Comparison of ENCODE assay signal across 1 cellular context in the genomic region with DNA sequence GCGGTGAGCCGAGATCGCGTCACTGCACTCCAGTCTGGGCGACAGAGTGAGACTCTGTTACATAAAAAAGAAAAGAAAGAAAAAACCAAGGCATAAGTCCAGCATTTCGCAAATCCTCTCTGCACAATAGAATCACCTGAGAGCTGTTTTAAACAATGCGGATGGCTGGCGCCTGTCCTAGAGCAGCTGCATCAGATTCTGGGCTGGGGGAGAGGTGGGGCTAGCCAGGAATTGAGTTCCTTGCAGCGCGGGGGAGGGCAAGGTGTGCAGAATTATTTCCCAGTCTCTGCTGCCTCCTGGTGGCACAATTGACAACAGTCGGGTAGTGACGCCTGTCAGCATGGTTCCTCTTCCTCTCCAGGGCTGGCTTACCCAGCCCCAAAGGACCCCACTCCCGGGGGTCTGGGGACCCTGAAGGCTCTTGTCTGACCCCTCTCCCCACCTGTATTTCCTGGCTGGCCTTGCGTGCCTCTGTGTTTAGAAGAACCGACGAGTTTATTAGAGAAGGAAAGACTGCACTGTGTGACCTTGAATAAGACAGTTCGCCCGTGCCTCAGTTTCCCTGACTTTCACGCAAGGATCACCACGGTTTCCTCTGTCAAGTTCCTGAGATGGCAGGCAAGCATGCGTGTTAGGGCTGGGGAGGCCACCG.
TF ChIP-seq lines count a peak whose summit lies in the region.

No MANE protein-coding gene starts in this region.

TF ChIP-seq in HEK293, 187 proteins besides CTCF, POLR2A, EP300 and RAD21 (continued from another document and continues in another):
- TF ChIP-seq, protein P1, sequence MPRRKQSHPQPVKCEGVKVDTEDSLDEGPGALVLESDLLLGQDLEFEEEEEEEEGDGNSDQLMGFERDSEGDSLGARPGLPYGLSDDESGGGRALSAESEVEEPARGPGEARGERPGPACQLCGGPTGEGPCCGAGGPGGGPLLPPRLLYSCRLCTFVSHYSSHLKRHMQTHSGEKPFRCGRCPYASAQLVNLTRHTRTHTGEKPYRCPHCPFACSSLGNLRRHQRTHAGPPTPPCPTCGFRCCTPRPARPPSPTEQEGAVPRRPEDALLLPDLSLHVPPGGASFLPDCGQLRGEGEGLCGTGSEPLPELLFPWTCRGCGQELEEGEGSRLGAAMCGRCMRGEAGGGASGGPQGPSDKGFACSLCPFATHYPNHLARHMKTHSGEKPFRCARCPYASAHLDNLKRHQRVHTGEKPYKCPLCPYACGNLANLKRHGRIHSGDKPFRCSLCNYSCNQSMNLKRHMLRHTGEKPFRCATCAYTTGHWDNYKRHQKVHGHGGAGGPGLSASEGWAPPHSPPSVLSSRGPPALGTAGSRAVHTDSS (tag by site-specific recombination; IDR thresholded peaks at IDR 0.05), result peak; percentile 53; the same call in 1 of the 2 replicates
- no peak for TF ChIP-seq ZNF518A (tag by site-specific recombination; conservative IDR thresholded peaks at IDR 0.05; ENCODE audit: low read depth)
- TF ChIP-seq, protein P2, sequence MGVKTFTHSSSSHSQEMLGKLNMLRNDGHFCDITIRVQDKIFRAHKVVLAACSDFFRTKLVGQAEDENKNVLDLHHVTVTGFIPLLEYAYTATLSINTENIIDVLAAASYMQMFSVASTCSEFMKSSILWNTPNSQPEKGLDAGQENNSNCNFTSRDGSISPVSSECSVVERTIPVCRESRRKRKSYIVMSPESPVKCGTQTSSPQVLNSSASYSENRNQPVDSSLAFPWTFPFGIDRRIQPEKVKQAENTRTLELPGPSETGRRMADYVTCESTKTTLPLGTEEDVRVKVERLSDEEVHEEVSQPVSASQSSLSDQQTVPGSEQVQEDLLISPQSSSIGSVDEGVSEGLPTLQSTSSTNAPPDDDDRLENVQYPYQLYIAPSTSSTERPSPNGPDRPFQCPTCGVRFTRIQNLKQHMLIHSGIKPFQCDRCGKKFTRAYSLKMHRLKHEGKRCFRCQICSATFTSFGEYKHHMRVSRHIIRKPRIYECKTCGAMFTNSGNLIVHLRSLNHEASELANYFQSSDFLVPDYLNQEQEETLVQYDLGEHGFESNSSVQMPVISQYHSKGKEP (tag by site-specific recombination; IDR thresholded peaks at IDR 0.05), result peak; percentile 59; the same call in 1 of the 2 replicates
- no peak for TF ChIP-seq ZNF239 (tag by site-specific recombination; IDR thresholded peaks at IDR 0.05)
- TF ChIP-seq ZNF473 (tag by site-specific recombination; IDR thresholded peaks at IDR 0.05), result no peak
- no peak for TF ChIP-seq ZNF704 (tag by site-specific recombination; IDR thresholded peaks at IDR 0.05)
- TF ChIP-seq ZNF426 (tag by site-specific recombination; IDR thresholded peaks at IDR 0.05), result no peak
- no peak for TF ChIP-seq ZNF274 (IDR thresholded peaks at IDR 0.05; ENCODE audit: low read length)
- no peak for TF ChIP-seq ZNF274 (tag by site-specific recombination; IDR thresholded peaks at IDR 0.05; ENCODE audit: borderline replicate concordance)
- TF ChIP-seq ZFP41 (tag by site-specific recombination; IDR thresholded peaks at IDR 0.05; ENCODE audit: borderline replicate concordance), result no peak
- TF ChIP-seq ZNF2 (tag by site-specific recombination; IDR thresholded peaks at IDR 0.05), result 0 out of 2 replicates have a peak, but pooled peaks have one; percentile 19
- 0 out of 2 replicates have a peak, but pooled peaks have one; percentile 15 for TF ChIP-seq ZNF629 (tag by site-specific recombination; IDR thresholded peaks at IDR 0.05)
- no peak for TF ChIP-seq REPIN1 (tag by site-specific recombination; IDR thresholded peaks at IDR 0.05; ENCODE audit: low read depth)
- TF ChIP-seq ZNF133 (tag by site-specific recombination; IDR thresholded peaks at IDR 0.05), result no peak
- no peak for TF ChIP-seq ZFP69B (tag by site-specific recombination; IDR thresholded peaks at IDR 0.05)
- no peak for TF ChIP-seq ZNF140 (tag by site-specific recombination; IDR thresholded peaks at IDR 0.05)
- no peak for TF ChIP-seq ZNF138 (tag by site-specific recombination; IDR thresholded peaks at IDR 0.05; ENCODE audit: borderline replicate concordance)
- no peak for TF ChIP-seq ZFP3 (tag by site-specific recombination; IDR thresholded peaks at IDR 0.05; ENCODE audit: low read depth)
- no peak for TF ChIP-seq SCRT1 (tag by site-specific recombination; IDR thresholded peaks at IDR 0.05; ENCODE audit: borderline replicate concordance)
- 0 out of 2 replicates have a peak, but pooled peaks have one; percentile 11 for TF ChIP-seq SP7 (tag by site-specific recombination; IDR thresholded peaks at IDR 0.05)
- no peak; the same call in 1 of the 2 replicates for TF ChIP-seq ZEB2 (tag by site-specific recombination; IDR thresholded peaks at IDR 0.05)
- no peak for TF ChIP-seq ZNF837 (tag by site-specific recombination; IDR thresholded peaks at IDR 0.05)
- TF ChIP-seq ZNF341 (tag by site-specific recombination; IDR thresholded peaks at IDR 0.05; ENCODE audit: low read depth), result no peak
- TF ChIP-seq ZNF350 (tag by site-specific recombination; IDR thresholded peaks at IDR 0.05), result no peak
- TF ChIP-seq, protein P3, sequence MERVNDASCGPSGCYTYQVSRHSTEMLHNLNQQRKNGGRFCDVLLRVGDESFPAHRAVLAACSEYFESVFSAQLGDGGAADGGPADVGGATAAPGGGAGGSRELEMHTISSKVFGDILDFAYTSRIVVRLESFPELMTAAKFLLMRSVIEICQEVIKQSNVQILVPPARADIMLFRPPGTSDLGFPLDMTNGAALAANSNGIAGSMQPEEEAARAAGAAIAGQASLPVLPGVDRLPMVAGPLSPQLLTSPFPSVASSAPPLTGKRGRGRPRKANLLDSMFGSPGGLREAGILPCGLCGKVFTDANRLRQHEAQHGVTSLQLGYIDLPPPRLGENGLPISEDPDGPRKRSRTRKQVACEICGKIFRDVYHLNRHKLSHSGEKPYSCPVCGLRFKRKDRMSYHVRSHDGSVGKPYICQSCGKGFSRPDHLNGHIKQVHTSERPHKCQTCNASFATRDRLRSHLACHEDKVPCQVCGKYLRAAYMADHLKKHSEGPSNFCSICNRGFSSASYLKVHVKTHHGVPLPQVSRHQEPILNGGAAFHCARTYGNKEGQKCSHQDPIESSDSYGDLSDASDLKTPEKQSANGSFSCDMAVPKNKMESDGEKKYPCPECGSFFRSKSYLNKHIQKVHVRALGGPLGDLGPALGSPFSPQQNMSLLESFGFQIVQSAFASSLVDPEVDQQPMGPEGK (tag by site-specific recombination; IDR thresholded peaks at IDR 0.05), result peak; percentile 81
- no peak for TF ChIP-seq FEZF1 (tag by site-specific recombination; IDR thresholded peaks at IDR 0.05)
- peak; percentile 75 for TF ChIP-seq ZNF335 (tag by site-specific recombination; conservative IDR thresholded peaks at IDR 0.05)
- TF ChIP-seq ZNF654 (tag by site-specific recombination; IDR thresholded peaks at IDR 0.05; ENCODE audit: low read depth), result peak; percentile 87
- no peak for TF ChIP-seq MYNN (tag by site-specific recombination; IDR thresholded peaks at IDR 0.05; ENCODE audit: borderline replicate concordance)
- TF ChIP-seq ZNF701 (tag by site-specific recombination; IDR thresholded peaks at IDR 0.05), result no peak
- TF ChIP-seq, protein P4, sequence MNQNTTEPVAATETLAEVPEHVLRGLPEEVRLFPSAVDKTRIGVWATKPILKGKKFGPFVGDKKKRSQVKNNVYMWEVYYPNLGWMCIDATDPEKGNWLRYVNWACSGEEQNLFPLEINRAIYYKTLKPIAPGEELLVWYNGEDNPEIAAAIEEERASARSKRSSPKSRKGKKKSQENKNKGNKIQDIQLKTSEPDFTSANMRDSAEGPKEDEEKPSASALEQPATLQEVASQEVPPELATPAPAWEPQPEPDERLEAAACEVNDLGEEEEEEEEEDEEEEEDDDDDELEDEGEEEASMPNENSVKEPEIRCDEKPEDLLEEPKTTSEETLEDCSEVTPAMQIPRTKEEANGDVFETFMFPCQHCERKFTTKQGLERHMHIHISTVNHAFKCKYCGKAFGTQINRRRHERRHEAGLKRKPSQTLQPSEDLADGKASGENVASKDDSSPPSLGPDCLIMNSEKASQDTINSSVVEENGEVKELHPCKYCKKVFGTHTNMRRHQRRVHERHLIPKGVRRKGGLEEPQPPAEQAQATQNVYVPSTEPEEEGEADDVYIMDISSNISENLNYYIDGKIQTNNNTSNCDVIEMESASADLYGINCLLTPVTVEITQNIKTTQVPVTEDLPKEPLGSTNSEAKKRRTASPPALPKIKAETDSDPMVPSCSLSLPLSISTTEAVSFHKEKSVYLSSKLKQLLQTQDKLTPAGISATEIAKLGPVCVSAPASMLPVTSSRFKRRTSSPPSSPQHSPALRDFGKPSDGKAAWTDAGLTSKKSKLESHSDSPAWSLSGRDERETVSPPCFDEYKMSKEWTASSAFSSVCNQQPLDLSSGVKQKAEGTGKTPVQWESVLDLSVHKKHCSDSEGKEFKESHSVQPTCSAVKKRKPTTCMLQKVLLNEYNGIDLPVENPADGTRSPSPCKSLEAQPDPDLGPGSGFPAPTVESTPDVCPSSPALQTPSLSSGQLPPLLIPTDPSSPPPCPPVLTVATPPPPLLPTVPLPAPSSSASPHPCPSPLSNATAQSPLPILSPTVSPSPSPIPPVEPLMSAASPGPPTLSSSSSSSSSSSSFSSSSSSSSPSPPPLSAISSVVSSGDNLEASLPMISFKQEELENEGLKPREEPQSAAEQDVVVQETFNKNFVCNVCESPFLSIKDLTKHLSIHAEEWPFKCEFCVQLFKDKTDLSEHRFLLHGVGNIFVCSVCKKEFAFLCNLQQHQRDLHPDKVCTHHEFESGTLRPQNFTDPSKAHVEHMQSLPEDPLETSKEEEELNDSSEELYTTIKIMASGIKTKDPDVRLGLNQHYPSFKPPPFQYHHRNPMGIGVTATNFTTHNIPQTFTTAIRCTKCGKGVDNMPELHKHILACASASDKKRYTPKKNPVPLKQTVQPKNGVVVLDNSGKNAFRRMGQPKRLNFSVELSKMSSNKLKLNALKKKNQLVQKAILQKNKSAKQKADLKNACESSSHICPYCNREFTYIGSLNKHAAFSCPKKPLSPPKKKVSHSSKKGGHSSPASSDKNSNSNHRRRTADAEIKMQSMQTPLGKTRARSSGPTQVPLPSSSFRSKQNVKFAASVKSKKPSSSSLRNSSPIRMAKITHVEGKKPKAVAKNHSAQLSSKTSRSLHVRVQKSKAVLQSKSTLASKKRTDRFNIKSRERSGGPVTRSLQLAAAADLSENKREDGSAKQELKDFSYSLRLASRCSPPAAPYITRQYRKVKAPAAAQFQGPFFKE (tag by site-specific recombination; IDR thresholded peaks at IDR 0.05; ENCODE audit: borderline replicate concordance), result no peak
- TF ChIP-seq ZBTB1 (tag by site-specific recombination; IDR thresholded peaks at IDR 0.05), result no peak
- no peak for TF ChIP-seq HOXC10 (CRISPR knock-in tag; IDR thresholded peaks at IDR 0.05)
- TF ChIP-seq, protein P5, sequence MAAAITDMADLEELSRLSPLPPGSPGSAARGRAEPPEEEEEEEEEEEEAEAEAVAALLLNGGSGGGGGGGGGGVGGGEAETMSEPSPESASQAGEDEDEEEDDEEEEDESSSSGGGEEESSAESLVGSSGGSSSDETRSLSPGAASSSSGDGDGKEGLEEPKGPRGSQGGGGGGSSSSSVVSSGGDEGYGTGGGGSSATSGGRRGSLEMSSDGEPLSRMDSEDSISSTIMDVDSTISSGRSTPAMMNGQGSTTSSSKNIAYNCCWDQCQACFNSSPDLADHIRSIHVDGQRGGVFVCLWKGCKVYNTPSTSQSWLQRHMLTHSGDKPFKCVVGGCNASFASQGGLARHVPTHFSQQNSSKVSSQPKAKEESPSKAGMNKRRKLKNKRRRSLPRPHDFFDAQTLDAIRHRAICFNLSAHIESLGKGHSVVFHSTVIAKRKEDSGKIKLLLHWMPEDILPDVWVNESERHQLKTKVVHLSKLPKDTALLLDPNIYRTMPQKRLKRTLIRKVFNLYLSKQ (tag by site-specific recombination; IDR thresholded peaks at IDR 0.05; ENCODE audit: borderline replicate concordance), result no peak
- TF ChIP-seq PBX3 (CRISPR knock-in tag; IDR thresholded peaks at IDR 0.05), result no peak
- TF ChIP-seq GLI2 (tag by site-specific recombination; IDR thresholded peaks at IDR 0.05; ENCODE audit: borderline replicate concordance, low read depth), result no peak
